In genomic region chr14:87940382-87940781, GRCh38 we compare ENCODE assay signal across 11 cellular contexts. TPM values are rescaled to one million over a fixed set of nuclear protein-coding genes. Genes with fewer than 3 reads are reported as not detected.
A peak's percentile ranks its signal among the peaks of the same experiment; 100 is the strongest.
DNase-seq lines count a peak whose midpoint lies in the region; ATAC-seq and TF ChIP-seq lines count a peak whose summit lies in the region.
"Had no signal": no experiment of that assay in that cellular context is flagged by ENCODE, and none has a peak within 500 bp of the region (broad histone marks: within the 10 kb centered on the region; RNA-seq: fewer than 3 reads in every experiment).

No MANE protein-coding gene starts in this region.

- H3K9me3 Mint-ChIP-seq in natural killer cell treated with Interleukin-12 subunit alpha and Interleukin-12 subunit beta and Interleukin-15 and Interleukin-18, amount 100 ng/mL, for 72 hours = no peaks in the 10 kb centered on the region
- H3K9me3 Mint-ChIP-seq in endodermal cell = no peaks in the 10 kb centered on the region

- no peak overlapping the region for H3K9ac ChIP-seq in endodermal cell (ENCODE audit: extremely low read depth, low read length, poor library complexity, severe bottlenecking)

- DNase-seq in GM06990 (ENCODE audit: extremely low read depth, insufficient read length) (peak; percentile 60), H7 (no peak), upper lobe of left lung (no peak), endodermal cell (no peak)
- no peak for DNase-seq in natural killer cell treated with Interleukin-12 subunit alpha and Interleukin-12 subunit beta and Interleukin-15 and Interleukin-18, amount 100 ng/mL, for 72 hours (ENCODE audit: low spot score)
- DNase-seq: Right ventricle myocardium superior had no signal

- peak overlapping the region in 1 of 2 donors; percentile 61 for H3K27ac Mint-ChIP-seq in natural killer cell treated with Interleukin-12 subunit alpha and Interleukin-12 subunit beta and Interleukin-15 and Interleukin-18, amount 100 ng/mL, for 72 hours
- H3K27ac Mint-ChIP-seq in endodermal cell = no peak overlapping the region

- H3K4me3 ChIP-seq in GM06990 (replicated peaks; ENCODE audit: low read depth, low read length) (no peak overlapping the region), H7 (ENCODE audit: insufficient read depth, low read depth, low read length) (no peak overlapping the region), upper lobe of left lung (no peak overlapping the region), endodermal cell (ENCODE audit: low read length) (no peak overlapping the region)
- H3K4me3 ChIP-seq: prostate gland had no signal

- H3K27me3 Mint-ChIP-seq in natural killer cell treated with Interleukin-12 subunit alpha and Interleukin-12 subunit beta and Interleukin-15 and Interleukin-18, amount 100 ng/mL, for 72 hours = no peaks in the 10 kb centered on the region
- no peaks in the 10 kb centered on the region for H3K27me3 Mint-ChIP-seq in endodermal cell (ENCODE audit: insufficient read depth)

- H3K27me3 ChIP-seq in GM06990 (replicated peaks; ENCODE audit: control insufficient read depth, insufficient read depth, low read length) (no peaks in the 10 kb centered on the region), H7 (ENCODE audit: control insufficient read depth, insufficient read depth, low read length) (no peaks in the 10 kb centered on the region), upper lobe of left lung (no peaks in the 10 kb centered on the region), endodermal cell (ENCODE audit: control insufficient read depth, insufficient read depth, low read length, poor library complexity, severe bottlenecking) (no peaks in the 10 kb centered on the region)

- H3K36me3 ChIP-seq in GM06990 (ENCODE audit: control insufficient read depth, insufficient read depth, low read length) (no peaks in the 10 kb centered on the region), H7 (replicated peaks; ENCODE audit: control insufficient read depth, insufficient read depth, low read length) (no peaks in the 10 kb centered on the region), upper lobe of left lung (peaks cover 7 to 50% (median 11%) of the 10 kb centered on the region in 4 donors), endodermal cell (ENCODE audit: control insufficient read depth, insufficient read depth, low read length) (peaks cover 21% of the 10 kb centered on the region)
- H3K36me3 ChIP-seq: prostate gland had no signal

- H3K9me3 ChIP-seq in upper lobe of left lung (no peaks in the 10 kb centered on the region), endodermal cell (ENCODE audit: control insufficient read depth, low read length) (no peaks in the 10 kb centered on the region)
- H3K9me3 ChIP-seq: prostate gland had no signal

- H3K4me1 ChIP-seq in upper lobe of left lung = no peaks in the 10 kb centered on the region
- no peaks in the 10 kb centered on the region for H3K4me1 ChIP-seq in endodermal cell (ENCODE audit: control insufficient read depth, insufficient read depth, low read length)
- H3K4me1 ChIP-seq: prostate gland had no signal

- 92 to 94% methylated on average over 3 of the region's 3 CpGs for WGBS in upper lobe of left lung, 2 donors
- WGBS in endodermal cell (ENCODE audit: insufficient coverage in 1 of 2, insufficient read length in 1 of 2), 2 experiments = 89% methylated on average over 2 of the region's 3 CpGs; no CpG with 5 or more reads in 1 of the 2 experiments

- no peak for TF ChIP-seq EP300 in upper lobe of left lung (IDR thresholded peaks at IDR 0.05)

- H3K4me1 Mint-ChIP-seq in natural killer cell treated with Interleukin-12 subunit alpha and Interleukin-12 subunit beta and Interleukin-15 and Interleukin-18, amount 100 ng/mL, for 72 hours (ENCODE audit: low read depth in 2 of 2) = peaks cover 5 to 14% of the 10 kb centered on the region in 2 donors
- peaks cover 7% of the 10 kb centered on the region for H3K4me1 Mint-ChIP-seq in endodermal cell

- no peak overlapping the region for H3K4me3 Mint-ChIP-seq in natural killer cell treated with Interleukin-12 subunit alpha and Interleukin-12 subunit beta and Interleukin-15 and Interleukin-18, amount 100 ng/mL, for 72 hours
- H3K4me3 Mint-ChIP-seq in endodermal cell = no peak overlapping the region

- TF ChIP-seq CTCF in GM06990 (IDR thresholded peaks at IDR 0.05; ENCODE audit: insufficient read depth, low read length, poor library complexity, severe bottlenecking) = no peak
- no peak for TF ChIP-seq CTCF in upper lobe of left lung (IDR thresholded peaks at IDR 0.05)
- no peak for TF ChIP-seq CTCF in endodermal cell (conservative IDR thresholded peaks at IDR 0.05)

- peaks cover 32% of the 10 kb centered on the region for H3K36me3 Mint-ChIP-seq in natural killer cell treated with Interleukin-12 subunit alpha and Interleukin-12 subunit beta and Interleukin-15 and Interleukin-18, amount 100 ng/mL, for 72 hours
- no peaks in the 10 kb centered on the region for H3K36me3 Mint-ChIP-seq in endodermal cell (ENCODE audit: low read depth)

- TF ChIP-seq POLR2A in upper lobe of left lung (IDR thresholded peaks at IDR 0.05) = no peak

- peak; percentile 92 for ATAC-seq in GM19328 (IDR thresholded peaks at IDR 0.05; ENCODE audit: unreplicated experiment)
- peak; percentile 96 for ATAC-seq in HG02588 (IDR thresholded peaks at IDR 0.05; ENCODE audit: unreplicated experiment)
- ATAC-seq in HG03159 (IDR thresholded peaks at IDR 0.05; ENCODE audit: unreplicated experiment) = peak; percentile 98
- ATAC-seq in natural killer cell treated with Interleukin-12 subunit alpha and Interleukin-12 subunit beta and Interleukin-15 and Interleukin-18, amount 100 ng/mL, for 72 hours = no peak
- no peak for ATAC-seq in upper lobe of left lung (ENCODE audit: low FRiP score in 2 of 2)

- no peak overlapping the region for H3K27ac ChIP-seq in upper lobe of left lung
- no peak overlapping the region for H3K27ac ChIP-seq in endodermal cell (ENCODE audit: low read depth, low read length)
- H3K27ac ChIP-seq: 22Rv1, prostate gland had no signal

RNA-seq across cellular contexts. Expression of gene GALC, which starts 52.6 kb away (rescaled TPM):
- total RNA-seq in natural killer cell treated with Interleukin-12 subunit alpha and Interleukin-12 subunit beta and Interleukin-15 and Interleukin-18, amount 100 ng/mL, for 72 hours = 10 to 100 TPM; 25.1 to 27.0 TPM
- 8.7 and 11.9 TPM in 2 replicates for total RNA-seq in H7 (2014; rRNA removed; shearing (Covaris generic))
- total RNA-seq in upper lobe of left lung = 10 to 100 TPM; 24.2 to 64.3 (median 49.0) TPM
- 10 to 100 TPM; 31.8 to 76.0 TPM for total RNA-seq in endodermal cell
- polyA plus RNA-seq in endodermal cell (2013, experiment 1 of 2) = 36.8 TPM
- polyA plus RNA-seq in endodermal cell (2013, experiment 2 of 2) = 35.6 TPM

Comparison
In these comparisons a context has a peak if more than half of its experiments do, and no peak if none do; other contexts are left out.
1. ATAC-seq: peak in GM19328 (single experiment), HG02588 (single experiment) and HG03159 (single experiment); none in natural killer cell treated with Interleukin-12 subunit alpha and Interleukin-12 subunit beta and Interleukin-15 and Interleukin-18, amount 100 ng/mL, for 72 hours (0 of 2) and upper lobe of left lung (0 of 2).